7 cellular contexts compared by ENCODE assay signal in genomic region chr1:230984622-230985515, GRCh38. TPM values are rescaled to one million over a fixed set of nuclear protein-coding genes. Genes with fewer than 3 reads are reported as not detected.
DNase-seq lines count a peak whose midpoint lies in the region; ATAC-seq and TF ChIP-seq lines count a peak whose summit lies in the region.
"Not testable (repeated sequence)": the region's sequence is repeated elsewhere in the genome, so short reads cannot be mapped to it uniquely, and the experiment has no call there.

No MANE protein-coding gene starts in this region.

- ATAC-seq in left colon = peak; percentile 63

- peak overlapping the region; percentile 44 for H3K27ac Mint-ChIP-seq in activated T-cell treated with anti-CD3 and anti-CD28 coated beads, Interleukin-2, amount 50 U/mL, for 24 hours

- intact Hi-C loops in left colon (cut with DNase I, micrococcal nuclease) = not testable (repeated sequence)

- peak; percentile 62 for DNase-seq in CMK (ENCODE audit: low read depth)
- peak in 65 of 76 experiments; percentile 16 to 90 (median 62) for DNase-seq in HUDEP-2 (lab: John Stamatoyannopoulos, UW; ENCODE audit: unreplicated experiment in 76 of 76)
- DNase-seq in SK-MEL-5 (ENCODE audit: low read depth, low spot score) = peak; percentile 85
- DNase-seq in activated T-cell treated with anti-CD3 and anti-CD28 coated beads, Interleukin-2, amount 50 U/mL, for 24 hours = not testable (repeated sequence)
- peak; percentile 86 to 95 for DNase-seq in erythroblast (lab: John Stamatoyannopoulos, UW)
- peak in 1 of 2 donors; percentile 46 for DNase-seq in left colon
- peak; percentile 44 for DNase-seq in pons (ENCODE audit: low spot score)

- peak; percentile 76 for TF ChIP-seq POLR2A in erythroblast (IDR thresholded peaks at IDR 0.05; ENCODE audit: low read length)

- peaks cover 51% of the 10 kb centered on the region for H3K36me3 Mint-ChIP-seq in activated T-cell treated with anti-CD3 and anti-CD28 coated beads, Interleukin-2, amount 50 U/mL, for 24 hours (ENCODE audit: low read depth)

- not testable (repeated sequence) for H3K9me3 Mint-ChIP-seq in activated T-cell treated with anti-CD3 and anti-CD28 coated beads, Interleukin-2, amount 50 U/mL, for 24 hours

- H3K4me3 Mint-ChIP-seq in activated T-cell treated with anti-CD3 and anti-CD28 coated beads, Interleukin-2, amount 50 U/mL, for 24 hours = not testable (repeated sequence)

- peaks cover 16% of the 10 kb centered on the region for H3K4me1 Mint-ChIP-seq in activated T-cell treated with anti-CD3 and anti-CD28 coated beads, Interleukin-2, amount 50 U/mL, for 24 hours (ENCODE audit: low read depth)

- in situ Hi-C loops in SK-MEL-5 (cut with HindIII; ENCODE audit: low pct_unique_long_range_greater_than_20kb, low sequenced_read_pairs) = not testable (repeated sequence)

- not testable (repeated sequence) for H3K27me3 Mint-ChIP-seq in activated T-cell treated with anti-CD3 and anti-CD28 coated beads, Interleukin-2, amount 50 U/mL, for 24 hours

RNA-seq across cellular contexts. Expression of gene ARV1, which starts 6.0 kb away (rescaled TPM):
- 33.5 and 42.4 TPM in 2 replicates for total RNA-seq in SK-MEL-5 (2014; rRNA removed; shearing (Covaris generic))
- polyA plus RNA-seq in SK-MEL-5 (2015; cell fraction: cytosol; rRNA removed) = 31.2 and 31.4 TPM in 2 replicates
- polyA plus RNA-seq in SK-MEL-5 (2015; cell fraction: nucleus; rRNA removed) = 26.8 and 30.5 TPM in 2 replicates
- total RNA-seq in left colon = 10 to 100 TPM; 23.4 to 29.7 TPM

RNA-seq across cellular contexts. Expression of gene TTC13, which starts 6.2 kb away (rescaled TPM):
- 7.8 and 10.0 TPM in 2 replicates for total RNA-seq in SK-MEL-5 (2014; rRNA removed; shearing (Covaris generic))
- 7.6 and 10.6 TPM in 2 replicates for polyA plus RNA-seq in SK-MEL-5 (2015; cell fraction: cytosol; rRNA removed)
- 124 and 140 TPM in 2 replicates for polyA plus RNA-seq in SK-MEL-5 (2015; cell fraction: nucleus; rRNA removed)
- total RNA-seq in left colon = 10 to 100 TPM; 32.2 to 35.7 TPM

RNA-seq across cellular contexts. Expression of gene FAM89A, which starts 55.2 kb away (rescaled TPM):
- total RNA-seq in SK-MEL-5 (2014; rRNA removed; shearing (Covaris generic)) = 30.7 and 38.7 TPM in 2 replicates
- 28.1 and 29.6 TPM in 2 replicates for polyA plus RNA-seq in SK-MEL-5 (2015; cell fraction: cytosol; rRNA removed)
- 4.3 and 7.0 TPM in 2 replicates for polyA plus RNA-seq in SK-MEL-5 (2015; cell fraction: nucleus; rRNA removed)
- total RNA-seq in left colon = 1 to 10 TPM; 4.2 to 4.5 TPM
